ENCODE assay signal across 1 cellular context in the genomic region with DNA sequence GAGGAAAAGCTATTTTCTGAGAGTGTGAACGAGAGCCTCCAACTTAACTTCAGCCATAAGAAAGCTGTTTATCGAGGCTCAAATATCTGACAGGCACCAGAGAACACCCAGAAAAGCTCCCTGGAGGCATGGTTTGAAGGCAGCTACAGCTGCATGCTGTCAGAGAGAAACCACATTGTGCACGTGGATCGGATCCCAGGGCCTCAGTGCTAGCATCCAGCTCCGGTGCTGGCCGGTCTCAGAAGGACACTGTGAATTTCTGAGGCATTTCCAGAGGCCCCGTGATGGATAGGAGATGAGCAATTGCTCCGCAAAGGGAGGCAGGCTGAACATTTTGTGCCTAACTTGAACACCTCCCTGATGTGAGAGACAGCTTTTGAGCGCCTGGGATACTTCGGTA.
TF ChIP-seq lines count a peak whose summit lies in the region.

No MANE protein-coding gene starts in this region.

TF ChIP-seq in WTC11, 78 proteins besides CTCF, POLR2A, EP300 and RAD21 (continued from another document):
- TF ChIP-seq, protein P1, sequence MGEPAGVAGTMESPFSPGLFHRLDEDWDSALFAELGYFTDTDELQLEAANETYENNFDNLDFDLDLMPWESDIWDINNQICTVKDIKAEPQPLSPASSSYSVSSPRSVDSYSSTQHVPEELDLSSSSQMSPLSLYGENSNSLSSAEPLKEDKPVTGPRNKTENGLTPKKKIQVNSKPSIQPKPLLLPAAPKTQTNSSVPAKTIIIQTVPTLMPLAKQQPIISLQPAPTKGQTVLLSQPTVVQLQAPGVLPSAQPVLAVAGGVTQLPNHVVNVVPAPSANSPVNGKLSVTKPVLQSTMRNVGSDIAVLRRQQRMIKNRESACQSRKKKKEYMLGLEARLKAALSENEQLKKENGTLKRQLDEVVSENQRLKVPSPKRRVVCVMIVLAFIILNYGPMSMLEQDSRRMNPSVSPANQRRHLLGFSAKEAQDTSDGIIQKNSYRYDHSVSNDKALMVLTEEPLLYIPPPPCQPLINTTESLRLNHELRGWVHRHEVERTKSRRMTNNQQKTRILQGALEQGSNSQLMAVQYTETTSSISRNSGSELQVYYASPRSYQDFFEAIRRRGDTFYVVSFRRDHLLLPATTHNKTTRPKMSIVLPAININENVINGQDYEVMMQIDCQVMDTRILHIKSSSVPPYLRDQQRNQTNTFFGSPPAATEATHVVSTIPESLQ (CRISPR knock-in tag; IDR thresholded peaks at IDR 0.05), result no peak
- TF ChIP-seq, protein P2, sequence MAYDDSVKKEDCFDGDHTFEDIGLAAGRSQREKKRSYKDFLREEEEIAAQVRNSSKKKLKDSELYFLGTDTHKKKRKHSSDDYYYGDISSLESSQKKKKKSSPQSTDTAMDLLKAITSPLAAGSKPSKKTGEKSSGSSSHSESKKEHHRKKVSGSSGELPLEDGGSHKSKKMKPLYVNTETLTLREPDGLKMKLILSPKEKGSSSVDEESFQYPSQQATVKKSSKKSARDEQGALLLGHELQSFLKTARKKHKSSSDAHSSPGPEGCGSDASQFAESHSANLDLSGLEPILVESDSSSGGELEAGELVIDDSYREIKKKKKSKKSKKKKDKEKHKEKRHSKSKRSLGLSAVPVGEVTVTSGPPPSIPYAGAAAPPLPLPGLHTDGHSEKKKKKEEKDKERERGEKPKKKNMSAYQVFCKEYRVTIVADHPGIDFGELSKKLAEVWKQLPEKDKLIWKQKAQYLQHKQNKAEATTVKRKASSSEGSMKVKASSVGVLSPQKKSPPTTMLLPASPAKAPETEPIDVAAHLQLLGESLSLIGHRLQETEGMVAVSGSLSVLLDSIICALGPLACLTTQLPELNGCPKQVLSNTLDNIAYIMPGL (CRISPR knock-in tag; IDR thresholded peaks at IDR 0.05), result no peak
- no peak for TF ChIP-seq SMAD3 (CRISPR knock-in tag; IDR thresholded peaks at IDR 0.05; ENCODE audit: borderline replicate concordance)
- no peak for TF ChIP-seq CBFB (CRISPR knock-in tag; IDR thresholded peaks at IDR 0.05; ENCODE audit: low read depth)
- TF ChIP-seq NR3C1 (CRISPR knock-in tag; conservative IDR thresholded peaks at IDR 0.05; ENCODE audit: low read depth), result no peak
- no peak for TF ChIP-seq MLX (CRISPR knock-in tag; IDR thresholded peaks at IDR 0.05)
- TF ChIP-seq IRF1 (CRISPR knock-in tag; IDR thresholded peaks at IDR 0.05), result no peak
- no peak for TF ChIP-seq FOXJ3 (CRISPR knock-in tag; IDR thresholded peaks at IDR 0.05; ENCODE audit: borderline replicate concordance)
- no peak for TF ChIP-seq TEAD4 (CRISPR knock-in tag; IDR thresholded peaks at IDR 0.05)
